Comparison of ENCODE assay signal across 16 cellular contexts in genomic region chr16:26530584-26531289, GRCh38.
DNase-seq lines count a peak whose midpoint lies in the region; ATAC-seq and TF ChIP-seq lines count a peak whose summit lies in the region.
"Had no signal": no experiment of that assay in that cellular context is flagged by ENCODE, and none has a peak within 500 bp of the region (broad histone marks: within the 10 kb centered on the region; RNA-seq: fewer than 3 reads in every experiment).

No MANE protein-coding gene starts in this region.

- intact Hi-C loops in esophagus muscularis mucosa (cut with DNase I) (no loop called here), right lobe of liver (cut with DNase I) (no loop called here)

- no peak for TF ChIP-seq EP300 in esophagus muscularis mucosa (IDR thresholded peaks at IDR 0.05)

- no peak overlapping the region for H3K27ac ChIP-seq in esophagus muscularis mucosa (replicated peaks in 1 of 4)
- no peak overlapping the region for H3K27ac ChIP-seq in right lobe of liver
- H3K27ac ChIP-seq: 22Rv1, BLaER1, HL-60 had no signal

- H3K4me1 ChIP-seq in esophagus muscularis mucosa = no peaks in the 10 kb centered on the region
- peaks cover 0 to 19% (median 4%) of the 10 kb centered on the region in 4 donors for H3K4me1 ChIP-seq in right lobe of liver
- H3K4me1 ChIP-seq: BLaER1, Caco-2 had no signal

- H3K9me3 Mint-ChIP-seq in stimulated activated effector memory CD8-positive, alpha-beta T cell treated with anti-CD3 and anti-CD28 coated beads, Interleukin-12 subunit alpha, Interleukin-12 subunit beta, amount 100 ng/mL, for 72 hours = no peaks in the 10 kb centered on the region
- H3K9me3 Mint-ChIP-seq in activated T-cell treated with anti-CD3 and anti-CD28 coated beads, Interleukin-2, amount 50 U/mL, for 72 hours = no peaks in the 10 kb centered on the region

- H3K27me3 Mint-ChIP-seq in activated T-cell treated with anti-CD3 and anti-CD28 coated beads, Interleukin-2, amount 50 U/mL, for 72 hours (ENCODE audit: low read depth) = no peaks in the 10 kb centered on the region
- H3K27me3 Mint-ChIP-seq: CD8-positive, alpha-beta memory T cell had no signal

- H3K27me3 ChIP-seq in esophagus muscularis mucosa (no peaks in the 10 kb centered on the region), right lobe of liver (no peaks in the 10 kb centered on the region)
- H3K27me3 ChIP-seq: BLaER1 had no signal

- H3K36me3 ChIP-seq in esophagus muscularis mucosa (no peaks in the 10 kb centered on the region), right lobe of liver (no peaks in the 10 kb centered on the region)
- H3K36me3 ChIP-seq: BLaER1 had no signal

- H3K27ac Mint-ChIP-seq in stimulated activated effector memory CD8-positive, alpha-beta T cell treated with anti-CD3 and anti-CD28 coated beads, Interleukin-12 subunit alpha, Interleukin-12 subunit beta, amount 100 ng/mL, for 72 hours = no peak overlapping the region
- H3K27ac Mint-ChIP-seq in activated T-cell treated with anti-CD3 and anti-CD28 coated beads, Interleukin-2, amount 50 U/mL, for 72 hours = no peak overlapping the region
- H3K27ac Mint-ChIP-seq: CD8-positive, alpha-beta memory T cell; HFFc6 had no signal

- peak; percentile 50 for DNase-seq in Ammon's horn (ENCODE audit: low spot score)
- DNase-seq in esophagus muscularis mucosa (ENCODE audit: extremely low spot score) = peak; percentile 72
- peak; percentile 36 to 88 (median 83) for DNase-seq in right lobe of liver
- no peak for DNase-seq in stimulated activated effector memory CD8-positive, alpha-beta T cell treated with anti-CD3 and anti-CD28 coated beads, Interleukin-12 subunit alpha, Interleukin-12 subunit beta, amount 100 ng/mL, for 72 hours (ENCODE audit: low spot score in 2 of 2)
- DNase-seq in activated T-cell treated with anti-CD3 and anti-CD28 coated beads, Interleukin-2, amount 50 U/mL, for 72 hours = no peak
- DNase-seq: Caco-2; CD8-positive, alpha-beta memory T cell; DND-41; GDM1; HCEC 1CT; HFFc6 had no signal

- H3K9me3 ChIP-seq in esophagus muscularis mucosa (no peaks in the 10 kb centered on the region), right lobe of liver (no peaks in the 10 kb centered on the region)
- H3K9me3 ChIP-seq: BLaER1, Caco-2 had no signal

- no peak for TF ChIP-seq CTCF in esophagus muscularis mucosa (IDR thresholded peaks at IDR 0.05)
- TF ChIP-seq CTCF in right lobe of liver (IDR thresholded peaks at IDR 0.05) = no peak

- ATAC-seq in right lobe of liver (peak; percentile 95 to 97 (median 96)), GM21381 (IDR thresholded peaks at IDR 0.05; ENCODE audit: unreplicated experiment) (no peak), HG02970 (IDR thresholded peaks at IDR 0.05; ENCODE audit: low FRiP score, unreplicated experiment) (no peak)
- ATAC-seq in stimulated activated effector memory CD8-positive, alpha-beta T cell treated with anti-CD3 and anti-CD28 coated beads, Interleukin-12 subunit alpha, Interleukin-12 subunit beta, amount 100 ng/mL, for 72 hours = peak; percentile 42
- no peak for ATAC-seq in activated T-cell treated with anti-CD3 and anti-CD28 coated beads, Interleukin-2, amount 50 U/mL, for 72 hours (replicated peaks in 1 of 2)

- TF ChIP-seq POLR2A in esophagus muscularis mucosa (IDR thresholded peaks at IDR 0.05; ENCODE audit: low read depth) (no peak), right lobe of liver (IDR thresholded peaks at IDR 0.05) (no peak)

- H3K36me3 Mint-ChIP-seq in stimulated activated effector memory CD8-positive, alpha-beta T cell treated with anti-CD3 and anti-CD28 coated beads, Interleukin-12 subunit alpha, Interleukin-12 subunit beta, amount 100 ng/mL, for 72 hours = no peaks in the 10 kb centered on the region
- no peaks in the 10 kb centered on the region for H3K36me3 Mint-ChIP-seq in activated T-cell treated with anti-CD3 and anti-CD28 coated beads, Interleukin-2, amount 50 U/mL, for 72 hours (ENCODE audit: insufficient read depth in 2 of 2)
- H3K36me3 Mint-ChIP-seq: CD8-positive, alpha-beta memory T cell had no signal

- no peaks in the 10 kb centered on the region for H3K4me1 Mint-ChIP-seq in stimulated activated effector memory CD8-positive, alpha-beta T cell treated with anti-CD3 and anti-CD28 coated beads, Interleukin-12 subunit alpha, Interleukin-12 subunit beta, amount 100 ng/mL, for 72 hours
- H3K4me1 Mint-ChIP-seq in activated T-cell treated with anti-CD3 and anti-CD28 coated beads, Interleukin-2, amount 50 U/mL, for 72 hours (ENCODE audit: low read depth) = no peaks in the 10 kb centered on the region
- H3K4me1 Mint-ChIP-seq: CD8-positive, alpha-beta memory T cell had no signal

- 46% methylated on average over 6 of the region's 6 CpGs for WGBS in esophagus muscularis mucosa
- WGBS in right lobe of liver (ENCODE audit: insufficient coverage, low coverage, low lambda C conversion rate, missing lambda C conversion rate) = 41% methylated on average over 6 of the region's 6 CpGs

- no peak overlapping the region for H3K4me3 ChIP-seq in esophagus muscularis mucosa
- no peak overlapping the region for H3K4me3 ChIP-seq in right lobe of liver
- H3K4me3 ChIP-seq: BLaER1 had no signal

- H3K4me3 Mint-ChIP-seq in stimulated activated effector memory CD8-positive, alpha-beta T cell treated with anti-CD3 and anti-CD28 coated beads, Interleukin-12 subunit alpha, Interleukin-12 subunit beta, amount 100 ng/mL, for 72 hours = no peak overlapping the region
- H3K4me3 Mint-ChIP-seq in activated T-cell treated with anti-CD3 and anti-CD28 coated beads, Interleukin-2, amount 50 U/mL, for 72 hours = no peak overlapping the region
- H3K4me3 Mint-ChIP-seq: CD8-positive, alpha-beta memory T cell; HFFc6 had no signal

Comparison
In these comparisons a context has a peak if more than half of its experiments do, and no peak if none do; other contexts are left out.
1. DNase-seq: peak in Ammon's horn (single experiment), esophagus muscularis mucosa (single experiment) and right lobe of liver (3 of 3); none in stimulated activated effector memory CD8-positive, alpha-beta T cell treated with anti-CD3 and anti-CD28 coated beads, Interleukin-12 subunit alpha, Interleukin-12 subunit beta, amount 100 ng/mL, for 72 hours (0 of 2) and activated T-cell treated with anti-CD3 and anti-CD28 coated beads, Interleukin-2, amount 50 U/mL, for 72 hours (0 of 2).
2. ATAC-seq: peak in right lobe of liver (4 of 4) and stimulated activated effector memory CD8-positive, alpha-beta T cell treated with anti-CD3 and anti-CD28 coated beads, Interleukin-12 subunit alpha, Interleukin-12 subunit beta, amount 100 ng/mL, for 72 hours (single experiment); none in activated T-cell treated with anti-CD3 and anti-CD28 coated beads, Interleukin-2, amount 50 U/mL, for 72 hours (0 of 2), GM21381 (single experiment) and HG02970 (single experiment).